Comparison of ENCODE assay signal across 8 cellular contexts in genomic region chr1:225427249-225428065, GRCh38. TPM values are rescaled to one million over a fixed set of nuclear protein-coding genes. Genes with fewer than 3 reads are reported as not detected.
A peak's percentile ranks its signal among the peaks of the same experiment; 100 is the strongest.
DNase-seq lines count a peak whose midpoint lies in the region; ATAC-seq and TF ChIP-seq lines count a peak whose summit lies in the region.

LBR (minus strand) TSS chr1:225428038; CDS start chr1:225424075, 3,963 bp downstream.

- H3K4me3 ChIP-seq in GM23338 (peak within 1 kb of the TSS; percentile 90), Loucy (ENCODE audit: low read length, poor library complexity, severe bottlenecking) (peak within 1 kb of the TSS; percentile 85), adipocyte (ENCODE audit: low read length) (peak within 1 kb of the TSS; percentile 85), psoas muscle (peak within 1 kb of the TSS; percentile 93)

- H3K9me3 ChIP-seq in Loucy (ENCODE audit: insufficient read depth, low read depth, low read length) (no peaks in the 10 kb centered on the region), adipocyte (ENCODE audit: control insufficient read depth, low read length) (no peaks in the 10 kb centered on the region), psoas muscle (no peaks in the 10 kb centered on the region)

- H3K9me2 ChIP-seq in GM23338 (ENCODE audit: insufficient read depth) (no peaks in the 10 kb centered on the region), Loucy (replicated peaks; ENCODE audit: low read depth, low read length) (no peaks in the 10 kb centered on the region)

- ATAC-seq in GM23338 = peak; percentile 72
- ATAC-seq in left ventricle myocardium superior = peak; percentile 47
- ATAC-seq in psoas muscle = peak; percentile 34 to 55 (median 50)

- peak; percentile 77 for DNase-seq in GM23338 (ENCODE audit: low spot score)
- peak; percentile 76 for DNase-seq in adipocyte (ENCODE audit: low read depth)
- DNase-seq in left ventricle myocardium superior = peak; percentile 65
- DNase-seq in psoas muscle = peak; percentile 52 to 70
- no peak for DNase-seq in NCI-H2227 treated with DMSO at 0.1 percent for 48 hours (lab: John Stamatoyannopoulos, UW)
- no peak for DNase-seq in GM13977 (ENCODE audit: low spot score)

- H3K9ac ChIP-seq in Loucy (ENCODE audit: low read depth, low read length, poor library complexity, severe bottlenecking) (peak within 1 kb of the TSS; percentile 86), adipocyte (ENCODE audit: low read length) (peak within 1 kb of the TSS; percentile 92)

- intact Hi-C loops in left ventricle myocardium superior (cut with micrococcal nuclease) (no loop called here), psoas muscle (cut with DNase I) (no loop called here)

- in situ Hi-C loops in GM13977 (cut with MboI; ENCODE audit: low pct_unique_long_range_greater_than_20kb, low sequenced_read_pairs, unreplicated experiment) = no loop called here

- TF ChIP-seq CTCF in GM23338 (conservative IDR thresholded peaks at IDR 0.05; ENCODE audit: low read depth in 2 of 2) (no peak), Loucy (conservative IDR thresholded peaks at IDR 0.05; ENCODE audit: low read length) (no peak), psoas muscle (IDR thresholded peaks at IDR 0.05) (no peak), GM13977 (IDR thresholded peaks at IDR 0.05; ENCODE audit: extremely low read depth, insufficient read depth, missing control alignments) (no peak)

- peak within 1 kb of the TSS; percentile 97 for H3K27ac Mint-ChIP-seq in GM23338

- H3F3A ChIP-seq in GM23338 (replicated peaks; ENCODE audit: low read depth) (peaks cover 12% of the 10 kb centered on the region; the same call in 1 of the 2 replicates), Loucy (ENCODE audit: low read depth) (peaks cover 5% of the 10 kb centered on the region; the same call in 1 of the 2 replicates)

- peak; percentile 71 for TF ChIP-seq POLR2A in GM15510 (IDR thresholded peaks at IDR 0.05; ENCODE audit: borderline replicate concordance, extremely low read depth, insufficient read length)

- H3K4me2 ChIP-seq in GM23338 (peak within 1 kb of the TSS; percentile 81), Loucy (ENCODE audit: low read depth, low read length, poor library complexity, severe bottlenecking) (peak within 1 kb of the TSS; percentile 99)

- peaks cover 49% of the 10 kb centered on the region for H3K4me1 Mint-ChIP-seq in GM23338

- H3K9me3 Mint-ChIP-seq in GM23338 = peaks cover 27% of the 10 kb centered on the region; the same call in 2 of the 3 replicates

- H3K79me2 ChIP-seq in GM23338 (replicated peaks; ENCODE audit: insufficient read depth) (peaks cover 50% of the 10 kb centered on the region), Loucy (ENCODE audit: insufficient read depth, low read length) (peaks cover 54% of the 10 kb centered on the region)

- H3K36me3 ChIP-seq in GM23338 (ENCODE audit: insufficient read depth) (0 out of 2 replicates have a peak, but pooled peaks cover 4% of the 10 kb centered on the region), Loucy (ENCODE audit: insufficient read depth, low read length) (peaks cover 4% of the 10 kb centered on the region; the same call in 1 of the 2 replicates), adipocyte (ENCODE audit: control insufficient read depth, insufficient read depth, low read length, severe bottlenecking) (peaks cover 1% of the 10 kb centered on the region), psoas muscle (ENCODE audit: insufficient read depth in 1 of 2, low read depth in 1 of 2) (peaks cover 0 to under 1% of the 10 kb centered on the region in 2 donors)

- H3K27ac ChIP-seq in GM23338 (ENCODE audit: low read depth) = peak within 1 kb of the TSS; percentile 97
- peak within 1 kb of the TSS; percentile 79 for H3K27ac ChIP-seq in psoas muscle

- peak within 1 kb of the TSS; percentile 92 for H2AFZ ChIP-seq in GM23338
- H2AFZ ChIP-seq in Loucy (ENCODE audit: low read length) = peak within 1 kb of the TSS; percentile 82

- H3K4me1 ChIP-seq in GM23338 (ENCODE audit: insufficient read depth) (peaks cover 45% of the 10 kb centered on the region), Loucy (ENCODE audit: insufficient read depth, low read length, poor library complexity, severe bottlenecking) (peaks cover 42% of the 10 kb centered on the region), adipocyte (ENCODE audit: control insufficient read depth, insufficient read depth, low read length) (peaks cover 30% of the 10 kb centered on the region), psoas muscle (peaks cover 26% of the 10 kb centered on the region)

- H3K4me3 Mint-ChIP-seq in GM23338 = peak within 1 kb of the TSS; percentile 77

- H3K27me3 Mint-ChIP-seq in GM23338 (ENCODE audit: insufficient read depth, low read depth, poor library complexity) = peaks cover 28% of the 10 kb centered on the region

- H3K36me3 Mint-ChIP-seq in GM23338 (ENCODE audit: low read depth) = peaks cover 19% of the 10 kb centered on the region; the same call in 2 of the 3 replicates

- H3K27me3 ChIP-seq in GM23338 (ENCODE audit: insufficient read depth) = peaks cover 26% of the 10 kb centered on the region
- H3K27me3 ChIP-seq in Loucy (ENCODE audit: insufficient read depth, low read length, poor library complexity, severe bottlenecking) = peaks cover 7% of the 10 kb centered on the region
- no peaks in the 10 kb centered on the region for H3K27me3 ChIP-seq in adipocyte (replicated peaks; ENCODE audit: control insufficient read depth, insufficient read depth, low read length)
- no peaks in the 10 kb centered on the region for H3K27me3 ChIP-seq in psoas muscle (ENCODE audit: insufficient read depth in 3 of 3, low read length in 2 of 3)

- 0 to 1% (median 0%) methylated on average over 60 to 93 of the region's 93 CpGs for WGBS in psoas muscle, 3 donors

- H4K20me1 ChIP-seq in GM23338 (replicated peaks; ENCODE audit: insufficient read depth) (peaks cover 39% of the 10 kb centered on the region), Loucy (ENCODE audit: insufficient read depth, low read length, poor library complexity, severe bottlenecking) (peaks cover 49% of the 10 kb centered on the region)

TF ChIP-seq in GM23338, 12 proteins besides CTCF, POLR2A, EP300 and RAD21 (continues in another document):
- TF ChIP-seq, protein P1, sequence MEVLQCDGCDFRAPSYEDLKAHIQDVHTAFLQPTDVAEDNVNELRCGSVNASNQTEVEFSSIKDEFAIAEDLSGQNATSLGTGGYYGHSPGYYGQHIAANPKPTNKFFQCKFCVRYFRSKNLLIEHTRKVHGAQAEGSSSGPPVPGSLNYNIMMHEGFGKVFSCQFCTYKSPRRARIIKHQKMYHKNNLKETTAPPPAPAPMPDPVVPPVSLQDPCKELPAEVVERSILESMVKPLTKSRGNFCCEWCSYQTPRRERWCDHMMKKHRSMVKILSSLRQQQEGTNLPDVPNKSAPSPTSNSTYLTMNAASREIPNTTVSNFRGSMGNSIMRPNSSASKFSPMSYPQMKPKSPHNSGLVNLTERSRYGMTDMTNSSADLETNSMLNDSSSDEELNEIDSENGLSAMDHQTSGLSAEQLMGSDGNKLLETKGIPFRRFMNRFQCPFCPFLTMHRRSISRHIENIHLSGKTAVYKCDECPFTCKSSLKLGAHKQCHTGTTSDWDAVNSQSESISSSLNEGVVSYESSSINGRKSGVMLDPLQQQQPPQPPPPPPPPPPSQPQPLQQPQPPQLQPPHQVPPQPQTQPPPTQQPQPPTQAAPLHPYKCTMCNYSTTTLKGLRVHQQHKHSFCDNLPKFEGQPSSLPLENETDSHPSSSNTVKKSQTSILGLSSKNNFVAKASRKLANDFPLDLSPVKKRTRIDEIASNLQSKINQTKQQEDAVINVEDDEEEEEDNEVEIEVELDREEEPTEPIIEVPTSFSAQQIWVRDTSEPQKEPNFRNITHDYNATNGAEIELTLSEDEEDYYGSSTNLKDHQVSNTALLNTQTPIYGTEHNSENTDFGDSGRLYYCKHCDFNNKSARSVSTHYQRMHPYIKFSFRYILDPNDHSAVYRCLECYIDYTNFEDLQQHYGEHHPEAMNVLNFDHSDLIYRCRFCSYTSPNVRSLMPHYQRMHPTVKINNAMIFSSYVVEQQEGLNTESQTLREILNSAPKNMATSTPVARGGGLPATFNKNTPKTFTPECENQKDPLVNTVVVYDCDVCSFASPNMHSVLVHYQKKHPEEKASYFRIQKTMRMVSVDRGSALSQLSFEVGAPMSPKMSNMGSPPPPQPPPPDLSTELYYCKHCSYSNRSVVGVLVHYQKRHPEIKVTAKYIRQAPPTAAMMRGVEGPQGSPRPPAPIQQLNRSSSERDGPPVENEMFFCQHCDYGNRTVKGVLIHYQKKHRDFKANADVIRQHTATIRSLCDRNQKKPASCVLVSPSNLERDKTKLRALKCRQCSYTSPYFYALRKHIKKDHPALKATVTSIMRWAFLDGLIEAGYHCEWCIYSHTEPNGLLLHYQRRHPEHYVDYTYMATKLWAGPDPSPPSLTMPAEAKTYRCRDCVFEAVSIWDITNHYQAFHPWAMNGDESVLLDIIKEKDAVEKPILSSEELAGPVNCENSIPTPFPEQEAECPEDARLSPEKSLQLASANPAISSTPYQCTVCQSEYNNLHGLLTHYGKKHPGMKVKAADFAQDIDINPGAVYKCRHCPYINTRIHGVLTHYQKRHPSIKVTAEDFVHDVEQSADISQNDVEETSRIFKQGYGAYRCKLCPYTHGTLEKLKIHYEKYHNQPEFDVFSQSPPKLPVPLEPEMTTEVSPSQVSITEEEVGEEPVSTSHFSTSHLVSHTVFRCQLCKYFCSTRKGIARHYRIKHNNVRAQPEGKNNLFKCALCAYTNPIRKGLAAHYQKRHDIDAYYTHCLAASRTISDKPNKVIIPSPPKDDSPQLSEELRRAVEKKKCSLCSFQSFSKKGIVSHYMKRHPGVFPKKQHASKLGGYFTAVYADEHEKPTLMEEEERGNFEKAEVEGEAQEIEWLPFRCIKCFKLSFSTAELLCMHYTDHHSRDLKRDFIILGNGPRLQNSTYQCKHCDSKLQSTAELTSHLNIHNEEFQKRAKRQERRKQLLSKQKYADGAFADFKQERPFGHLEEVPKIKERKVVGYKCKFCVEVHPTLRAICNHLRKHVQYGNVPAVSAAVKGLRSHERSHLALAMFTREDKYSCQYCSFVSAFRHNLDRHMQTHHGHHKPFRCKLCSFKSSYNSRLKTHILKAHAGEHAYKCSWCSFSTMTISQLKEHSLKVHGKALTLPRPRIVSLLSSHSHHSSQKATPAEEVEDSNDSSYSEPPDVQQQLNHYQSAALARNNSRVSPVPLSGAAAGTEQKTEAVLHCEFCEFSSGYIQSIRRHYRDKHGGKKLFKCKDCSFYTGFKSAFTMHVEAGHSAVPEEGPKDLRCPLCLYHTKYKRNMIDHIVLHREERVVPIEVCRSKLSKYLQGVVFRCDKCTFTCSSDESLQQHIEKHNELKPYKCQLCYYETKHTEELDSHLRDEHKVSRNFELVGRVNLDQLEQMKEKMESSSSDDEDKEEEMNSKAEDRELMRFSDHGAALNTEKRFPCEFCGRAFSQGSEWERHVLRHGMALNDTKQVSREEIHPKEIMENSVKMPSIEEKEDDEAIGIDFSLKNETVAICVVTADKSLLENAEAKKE (CRISPR knock-in tag; IDR thresholded peaks at IDR 0.05) = no peak
- TF ChIP-seq CREB1 (CRISPR knock-in tag; IDR thresholded peaks at IDR 0.05; ENCODE audit: low read depth) = no peak

RNA-seq across cellular contexts. Expression of gene LBR, which starts in this region (rescaled TPM):
- 91.3 and 93.6 TPM in 2 replicates for total RNA-seq in GM23338 (2014; rRNA removed; shearing (Covaris generic))
- polyA plus RNA-seq in GM23338 (2016; fragmentation: Nextera tagmentation; extraction: Ambion mirVana) (41.9 and 50.6 TPM in 2 replicates), psoas muscle (10 to 100 TPM in 2 of 3 donors, 1 to 10 TPM in 1; 6.8 to 15.6 (median 10.6) TPM)
- total RNA-seq in left ventricle myocardium superior (9.5 TPM), psoas muscle (10 to 100 TPM; 11.6 to 22.8 (median 15.8) TPM)

Comparison
In these comparisons a context has a peak if more than half of its experiments do, and no peak if none do; other contexts are left out.
1. DNase-seq: peak in GM23338 (single experiment), adipocyte (single experiment), left ventricle myocardium superior (single experiment) and psoas muscle (2 of 2); none in NCI-H2227 treated with DMSO at 0.1 percent for 48 hours (single experiment) and GM13977 (single experiment).
2. Peak in every context shown above with its lines, with median percentiles within 50 percentile points of each other: ATAC-seq and H3K4me3 ChIP-seq.